ENCODE assay signal across 12 cellular contexts in genomic region chr7:129017933-129018538, GRCh38. TPM values are rescaled to one million over a fixed set of nuclear protein-coding genes. Genes with fewer than 3 reads are reported as not detected.
DNase-seq lines count a peak whose midpoint lies in the region; ATAC-seq and TF ChIP-seq lines count a peak whose summit lies in the region.
"Had no signal": no experiment of that assay in that cellular context is flagged by ENCODE, and none has a peak within 500 bp of the region (broad histone marks: within the 10 kb centered on the region; RNA-seq: fewer than 3 reads in every experiment).

No MANE protein-coding gene starts in this region.

- no peak for TF ChIP-seq CTCF in DOHH2 (IDR thresholded peaks at IDR 0.05; ENCODE audit: low read depth, low read length, poor library complexity, severe bottlenecking)

- DNase-seq in stimulated activated CD4-positive, alpha-beta T cell treated with anti-CD3 and anti-CD28 coated beads, Interleukin-4, amount 100 ng/mL, for 4 hours = no peak
- no peak for DNase-seq in activated naive CD4-positive, alpha-beta T cell treated with anti-CD3 and anti-CD28 coated beads, Interleukin-2, amount 50 U/mL, for 16 hours
- no peak for DNase-seq in anterior cingulate cortex (lab: John Stamatoyannopoulos, UW)
- DNase-seq: C1 segment of cervical spinal cord; left ventricle myocardium superior; NCI-H446 treated with DMSO at 0.1 percent for 48 hours; stimulated activated CD4-positive, alpha-beta T cell treated with anti-CD3 and anti-CD28 coated beads, Interleukin-12 subunit alpha, Interleukin-12 subunit beta, amount 100 ng/mL, for 4 hours had no signal

- peak overlapping the region; percentile 48 for H3K4me3 ChIP-seq in DOHH2 (ENCODE audit: low read length)

- peak overlapping the region; percentile 48 for H3K27ac ChIP-seq in DOHH2 (ENCODE audit: low read depth, low read length)

- H3K27me3 ChIP-seq in DOHH2 (ENCODE audit: control insufficient read depth, low read length) = no peaks in the 10 kb centered on the region

- no peaks in the 10 kb centered on the region for H3K9me3 Mint-ChIP-seq in IgD-negative memory B cell

- peaks cover 10% of the 10 kb centered on the region for H3K36me3 Mint-ChIP-seq in IgD-negative memory B cell

- H3K27ac Mint-ChIP-seq in IgD-negative memory B cell = peak overlapping the region; percentile 57 to 75 (median 71)

- peaks cover 8% of the 10 kb centered on the region for H3F3A ChIP-seq in DOHH2 (ENCODE audit: control insufficient read depth, insufficient read depth)

- H3K79me2 ChIP-seq in DOHH2 (ENCODE audit: control insufficient read depth, low read length) = peaks cover 63% of the 10 kb centered on the region

- peaks cover 26 to 44% (median 26%) of the 10 kb centered on the region in 3 donors for H3K4me1 Mint-ChIP-seq in IgD-negative memory B cell

- H3K9me2 ChIP-seq in DOHH2 (replicated peaks; ENCODE audit: control insufficient read depth, low read length) = no peaks in the 10 kb centered on the region

- no peaks in the 10 kb centered on the region for H3K27me3 Mint-ChIP-seq in IgD-negative memory B cell

- peak overlapping the region in 2 of 4 donors; percentile 19 to 33 for H3K4me3 Mint-ChIP-seq in IgD-negative memory B cell

- peak overlapping the region; percentile 64 for H3K4me2 ChIP-seq in DOHH2 (ENCODE audit: low read length)

- peaks cover 42% of the 10 kb centered on the region for H3K36me3 ChIP-seq in DOHH2 (ENCODE audit: control insufficient read depth, low read length)

- no peaks in the 10 kb centered on the region for H4K20me1 ChIP-seq in DOHH2 (ENCODE audit: control insufficient read depth, insufficient read depth, low read depth, low read length)

- peak; percentile 78 for ATAC-seq in GM18909 (IDR thresholded peaks at IDR 0.05; ENCODE audit: poor library complexity, unreplicated experiment)
- ATAC-seq in HG02623 (IDR thresholded peaks at IDR 0.05; ENCODE audit: unreplicated experiment) = peak; percentile 57
- ATAC-seq in HG03342 (IDR thresholded peaks at IDR 0.05; ENCODE audit: unreplicated experiment) = no peak
- ATAC-seq: left ventricle myocardium superior had no signal

- peaks cover 37% of the 10 kb centered on the region for H3K4me1 ChIP-seq in DOHH2 (ENCODE audit: control insufficient read depth, low read length)

- no peaks in the 10 kb centered on the region for H3K9me3 ChIP-seq in DOHH2 (ENCODE audit: control insufficient read depth, insufficient read depth, low read length)

RNA-seq across cellular contexts. Expression of gene TNPO3, which starts 36.9 kb away (rescaled TPM):
- polyA plus RNA-seq in IgD-negative memory B cell = 36.7 TPM
